ENCODE assay signal across 19 cellular contexts in genomic region chr1:67642694-67643093, GRCh38. TPM values are rescaled to one million over a fixed set of nuclear protein-coding genes. Genes with fewer than 3 reads are reported as not detected.
DNase-seq lines count a peak whose midpoint lies in the region; ATAC-seq and TF ChIP-seq lines count a peak whose summit lies in the region.
"Had no signal": no experiment of that assay in that cellular context is flagged by ENCODE, and none has a peak within 500 bp of the region (broad histone marks: within the 10 kb centered on the region; RNA-seq: fewer than 3 reads in every experiment).

No MANE protein-coding gene starts in this region.

- ATAC-seq in Right ventricle myocardium superior (ENCODE audit: poor library complexity), result peak; percentile 11
- no peak for ATAC-seq in left lobe of liver
- ATAC-seq: A549; activated CD8-positive, alpha-beta T cell treated with anti-CD3 and anti-CD28 coated beads for 36 hours; natural killer cell treated with Interleukin-12 subunit alpha and Interleukin-12 subunit beta and Interleukin-15 and Interleukin-18, amount 100 ng/mL, for 72 hours; T-cell had no signal

- peak overlapping the region; percentile 65 for H3K27ac Mint-ChIP-seq in endothelial cell (ENCODE audit: unreplicated experiment)
- peak overlapping the region; percentile 22 for H3K27ac Mint-ChIP-seq in type B pancreatic cell
- H3K27ac Mint-ChIP-seq: activated CD8-positive, alpha-beta T cell treated with anti-CD3 and anti-CD28 coated beads for 36 hours; CD4-positive, CD25-positive, alpha-beta regulatory T cell; memory B cell; natural killer cell treated with Interleukin-12 subunit alpha and Interleukin-12 subunit beta and Interleukin-15 and Interleukin-18, amount 100 ng/mL, for 72 hours; T-cell had no signal

- peak; percentile 57 for DNase-seq in Right ventricle myocardium superior
- no peak for DNase-seq in cardiac septum (ENCODE audit: low spot score)
- peak; percentile 24 for DNase-seq in endothelial cell (ENCODE audit: low spot score)
- peak; percentile 56 for DNase-seq in left kidney (ENCODE audit: low read depth, low spot score)
- DNase-seq in type B pancreatic cell (ENCODE audit: extremely low spot score, unreplicated experiment), result no peak
- DNase-seq in left lobe of liver (ENCODE audit: low spot score), result no peak
- DNase-seq in NCI-H345 treated with DMSO at 0.1 percent for 48 hours (lab: John Stamatoyannopoulos, UW; ENCODE audit: unreplicated experiment), result no peak
- DNase-seq in D341Med (ENCODE audit: low spot score), result no peak
- DNase-seq: activated CD8-positive, alpha-beta T cell treated with anti-CD3 and anti-CD28 coated beads for 36 hours; CD4-positive, CD25-positive, alpha-beta regulatory T cell; DMS53; NCI-H1436; NCI-H2227 treated with DMSO at 0.1 percent for 48 hours; RPMI8226; stimulated activated CD4-positive, alpha-beta T cell treated with anti-CD3 and anti-CD28 coated beads, Interleukin-1b, Interleukin-23, amount 100 ng/mL, for 48 hours; T-cell had no signal

- intact Hi-C loops in Right ventricle myocardium superior (cut with DNase I) (no loop called here), cardiac septum (cut with DNase I) (no loop called here)

- H3K4me1 Mint-ChIP-seq in endothelial cell (ENCODE audit: unreplicated experiment), result peaks cover 8% of the 10 kb centered on the region
- peaks cover 9% of the 10 kb centered on the region for H3K4me1 Mint-ChIP-seq in type B pancreatic cell (ENCODE audit: unreplicated experiment)
- H3K4me1 Mint-ChIP-seq: memory B cell, T-cell had no signal

- H3K36me3 Mint-ChIP-seq in endothelial cell (ENCODE audit: low read depth, unreplicated experiment), result no peaks in the 10 kb centered on the region
- no peaks in the 10 kb centered on the region for H3K36me3 Mint-ChIP-seq in type B pancreatic cell
- H3K36me3 Mint-ChIP-seq: CD4-positive, CD25-positive, alpha-beta regulatory T cell; memory B cell; natural killer cell treated with Interleukin-12 subunit alpha and Interleukin-12 subunit beta and Interleukin-15 and Interleukin-18, amount 100 ng/mL, for 72 hours; T-cell had no signal

- H3K27me3 Mint-ChIP-seq in endothelial cell (ENCODE audit: unreplicated experiment) (no peaks in the 10 kb centered on the region), type B pancreatic cell (no peaks in the 10 kb centered on the region)
- H3K27me3 Mint-ChIP-seq: activated CD8-positive, alpha-beta T cell treated with anti-CD3 and anti-CD28 coated beads for 36 hours; memory B cell; natural killer cell treated with Interleukin-12 subunit alpha and Interleukin-12 subunit beta and Interleukin-15 and Interleukin-18, amount 100 ng/mL, for 72 hours; T-cell had no signal

- H3K4me3 Mint-ChIP-seq in endothelial cell (ENCODE audit: unreplicated experiment), result no peak overlapping the region
- H3K4me3 Mint-ChIP-seq in type B pancreatic cell, result peak overlapping the region; percentile 7
- H3K4me3 Mint-ChIP-seq: activated CD8-positive, alpha-beta T cell treated with anti-CD3 and anti-CD28 coated beads for 36 hours; CD4-positive, CD25-positive, alpha-beta regulatory T cell; memory B cell; natural killer cell treated with Interleukin-12 subunit alpha and Interleukin-12 subunit beta and Interleukin-15 and Interleukin-18, amount 100 ng/mL, for 72 hours; T-cell had no signal

- no peak for TF ChIP-seq CTCF in endothelial cell (IDR thresholded peaks at IDR 0.05; ENCODE audit: unreplicated experiment)
- no peak for TF ChIP-seq CTCF in type B pancreatic cell (conservative IDR thresholded peaks at IDR 0.05)

- H3K9me3 Mint-ChIP-seq in endothelial cell (ENCODE audit: unreplicated experiment) (no peaks in the 10 kb centered on the region), type B pancreatic cell (no peaks in the 10 kb centered on the region)
- H3K9me3 Mint-ChIP-seq: activated CD8-positive, alpha-beta T cell treated with anti-CD3 and anti-CD28 coated beads for 36 hours; CD4-positive, CD25-positive, alpha-beta regulatory T cell; memory B cell; natural killer cell treated with Interleukin-12 subunit alpha and Interleukin-12 subunit beta and Interleukin-15 and Interleukin-18, amount 100 ng/mL, for 72 hours; T-cell had no signal

RNA-seq across cellular contexts. Expression of gene GADD45A, which starts 42.3 kb away (rescaled TPM):
- total RNA-seq in Right ventricle myocardium superior (48.1 TPM), cardiac septum (94.9 TPM), endothelial cell (ENCODE audit: unreplicated experiment) (46.5 TPM), type B pancreatic cell (ENCODE audit: low replicate concordance) (66.0 and 104 TPM in 2 replicates), left lobe of liver (58.6 TPM)

Comparison
In these comparisons a context has a peak if more than half of its experiments do, and no peak if none do; other contexts are left out.
1. DNase-seq: peak in Right ventricle myocardium superior (single experiment), endothelial cell (single experiment) and left kidney (single experiment); none in cardiac septum (single experiment), type B pancreatic cell (single experiment), left lobe of liver (single experiment), NCI-H345 treated with DMSO at 0.1 percent for 48 hours (single experiment) and D341Med (single experiment).